In the genomic region with DNA sequence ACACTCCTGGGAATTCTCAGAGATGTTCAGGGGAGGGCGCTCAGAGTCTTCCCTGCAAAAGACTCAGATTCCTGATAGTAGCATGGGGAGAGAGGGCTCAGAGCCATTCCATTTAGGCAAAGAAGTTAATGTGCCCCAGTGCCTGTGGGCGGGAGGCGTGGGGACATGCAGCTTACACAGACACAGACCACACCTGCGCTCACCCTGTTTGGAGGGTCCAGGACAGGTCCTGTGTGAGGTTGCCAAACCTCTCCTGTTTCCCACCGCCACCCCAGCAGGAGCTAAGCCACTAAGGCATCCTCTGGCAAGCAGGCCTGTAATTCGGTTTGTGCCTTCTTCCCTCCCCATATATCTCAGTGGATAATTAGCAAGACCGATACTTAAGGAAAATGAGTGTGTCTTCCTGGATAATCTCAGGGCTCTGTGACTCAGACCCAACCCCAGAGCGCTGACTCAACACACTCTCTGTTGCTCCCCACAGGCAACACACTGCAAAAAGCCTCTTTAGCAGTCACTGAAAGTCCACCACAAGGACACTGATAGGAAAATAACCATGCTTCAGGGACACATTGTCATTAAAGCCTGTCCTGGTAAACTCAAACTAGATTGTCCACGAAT, we compare ENCODE assay signal across 1 cellular context.
TF ChIP-seq lines count a peak whose summit lies in the region.

No MANE protein-coding gene starts in this region.

TF ChIP-seq in H1, 55 proteins besides CTCF, POLR2A, EP300 and RAD21:
- TF ChIP-seq JUN (IDR thresholded peaks at IDR 0.05; ENCODE audit: low read depth, low read length) (no peak), SP1 (IDR thresholded peaks at IDR 0.05; ENCODE audit: low read depth, low read length) (no peak), RBBP5 (IDR thresholded peaks at IDR 0.05; ENCODE audit: borderline replicate concordance, low read depth, low read length) (no peak), RXRA (IDR thresholded peaks at IDR 0.05; ENCODE audit: insufficient read depth, low read depth, low read length) (no peak), TBP (IDR thresholded peaks at IDR 0.05; ENCODE audit: low read depth, low read length) (no peak), SP2 (IDR thresholded peaks at IDR 0.05; ENCODE audit: low read length) (no peak), TEAD4 (IDR thresholded peaks at IDR 0.05; ENCODE audit: low read depth, low read length) (no peak), SIRT6 (IDR thresholded peaks at IDR 0.05; ENCODE audit: low read length) (no peak), NRF1 (IDR thresholded peaks at IDR 0.05; ENCODE audit: low read depth, low read length) (no peak), FOSL1 (IDR thresholded peaks at IDR 0.05; ENCODE audit: insufficient read depth, low read depth, low read length) (no peak), CHD1 (IDR thresholded peaks at IDR 0.05; ENCODE audit: low read depth, low read length) (no peak), ATF3 (IDR thresholded peaks at IDR 0.05; ENCODE audit: insufficient read depth, low read depth, low read length) (no peak), POLR2AphosphoS5 (IDR thresholded peaks at IDR 0.05; ENCODE audit: low read depth, low read length) (no peak), BACH1 (IDR thresholded peaks at IDR 0.05; ENCODE audit: low read length) (no peak)
